In genomic region chr20:13800728-13801134, GRCh38 we compare ENCODE assay signal across 7 cellular contexts. TPM values are rescaled to one million over a fixed set of nuclear protein-coding genes. Genes with fewer than 3 reads are reported as not detected.
DNase-seq lines count a peak whose midpoint lies in the region; ATAC-seq, FAIRE-seq and TF ChIP-seq lines count a peak whose summit lies in the region.

No MANE protein-coding gene starts in this region.

- no peak for TF ChIP-seq RAD21 in SK-N-SH (IDR thresholded peaks at IDR 0.05; ENCODE audit: low read length)

- peak; percentile 99 for ATAC-seq in Right ventricle myocardium superior (ENCODE audit: poor library complexity)
- ATAC-seq in GM19455 (IDR thresholded peaks at IDR 0.05; ENCODE audit: unreplicated experiment), result no peak
- no peak for ATAC-seq in GM21447 (IDR thresholded peaks at IDR 0.05; ENCODE audit: unreplicated experiment)
- no peak for ATAC-seq in HG03378 (IDR thresholded peaks at IDR 0.05; ENCODE audit: unreplicated experiment)

- H3F3A ChIP-seq in SK-N-SH (replicated peaks; ENCODE audit: insufficient read depth), result peaks cover 9% of the 10 kb centered on the region

- H3K36me3 ChIP-seq in SK-N-SH (replicated peaks in 1 of 2; ENCODE audit: control insufficient read depth in 1 of 2, insufficient read depth in 2 of 2, low read length in 1 of 2) (peaks cover 64 to 71% of the 10 kb centered on the region in 2 experiments), stomach (peaks cover 24 to 92% (median 82%) of the 10 kb centered on the region in 4 donors)

- no peaks in the 10 kb centered on the region for H3K79me2 ChIP-seq in SK-N-SH (ENCODE audit: insufficient read depth)

- intact Hi-C loops in Right ventricle myocardium superior (cut with DNase I), result no loop called here
- intact Hi-C loops in stomach (cut with DNase I; ENCODE audit: low total_unique reads), result no loop called here

- H3K4me3 ChIP-seq in SK-N-SH (ENCODE audit: low read depth in 2 of 2, low read length in 1 of 2) (0 out of 4 replicates have a peak overlapping the region, but pooled peaks of 1 of the 2 experiments have one; percentile 8), stomach (no peak overlapping the region)

- DNase-seq in HTR-8/SVneo (ENCODE audit: insufficient read length, low spot score) (peak; percentile 75), SK-N-SH (peak; percentile 67), Right ventricle myocardium superior (peak; percentile 96), stomach (peak; percentile 88)

- peak; percentile 97 for FAIRE-seq in HTR-8/SVneo (lab: Jason Lieb, UNC)

- H3K9ac ChIP-seq in SK-N-SH, result no peak overlapping the region

- no peak for TF ChIP-seq CTCF in SK-N-SH (IDR thresholded peaks at IDR 0.05)
- TF ChIP-seq CTCF in stomach (IDR thresholded peaks at IDR 0.05), result no peak

- H3K4me1 ChIP-seq in SK-N-SH (ENCODE audit: control insufficient read depth in 1 of 2, insufficient read depth in 2 of 2, low read depth in 1 of 2, low read length in 1 of 2) (peaks cover 8 to 17% of the 10 kb centered on the region in 2 experiments), stomach (peaks cover 0 to 20% (median 6%) of the 10 kb centered on the region in 4 donors)

- no peaks in the 10 kb centered on the region for H4K20me1 ChIP-seq in SK-N-SH (ENCODE audit: insufficient read depth)

- CTCF ChIA-PET in SK-N-SH (lab: Yijun Ruan, JAX), result interaction anchor here (1.3 to 2.7 kb wide), 2 partner anchors 13 to 17 kb away, joined by 3 to 11 read pairs; no protein-coding TSS in a partner anchor

- H3K27me3 ChIP-seq in SK-N-SH (ENCODE audit: insufficient read depth) (no peaks in the 10 kb centered on the region), stomach (no peaks in the 10 kb centered on the region)

- POLR2A ChIA-PET in SK-N-SH (lab: Yijun Ruan, JAX), result no interaction called here

- TF ChIP-seq EP300 in SK-N-SH (IDR thresholded peaks at IDR 0.05; ENCODE audit: borderline replicate concordance in 1 of 2, low read depth in 1 of 2, low read length in 1 of 2) (peak; percentile 47 to 62; a peak in 3 of 4 replicates), stomach (IDR thresholded peaks at IDR 0.05) (no peak)

- H2AFZ ChIP-seq in SK-N-SH (ENCODE audit: low read depth), result no peak overlapping the region

- whole genome bisulfite sequencing in SK-N-SH (ENCODE audit: low lambda C conversion rate), result 19% methylated on average over 6 of the region's 7 CpGs
- WGBS in stomach, 5 donors, result 9 to 17% (median 14%) methylated on average over 6 to 7 of the region's 7 CpGs

- H3K9me3 ChIP-seq in SK-N-SH (no peaks in the 10 kb centered on the region), stomach (no peaks in the 10 kb centered on the region)

- peak overlapping the region; percentile 26; the same call in 1 of the 2 replicates for H3K4me2 ChIP-seq in SK-N-SH

- peak overlapping the region; percentile 27 to 95; a peak in 3 of 4 replicates for H3K27ac ChIP-seq in SK-N-SH (ENCODE audit: low read depth in 2 of 2, low read length in 1 of 2)
- peak overlapping the region in 1 of 5 donors; percentile 35 for H3K27ac ChIP-seq in stomach

- no peak for TF ChIP-seq POLR2A in stomach (IDR thresholded peaks at IDR 0.05)

- no peaks in the 10 kb centered on the region for H3K9me2 ChIP-seq in SK-N-SH

TF ChIP-seq in SK-N-SH, 30 proteins besides CTCF, POLR2A, EP300 and RAD21 (continues in another document):
- TF ChIP-seq FOXJ3 (CRISPR knock-in tag; IDR thresholded peaks at IDR 0.05) (no peak), FOXM1 (IDR thresholded peaks at IDR 0.05; ENCODE audit: low read depth) (no peak), JUND (IDR thresholded peaks at IDR 0.05) (peak; percentile 13), USF2 (IDR thresholded peaks at IDR 0.05; ENCODE audit: borderline replicate concordance, low read depth, low read length) (no peak), CHD2 (IDR thresholded peaks at IDR 0.05; ENCODE audit: low read length, partially characterized antibody) (peak; percentile 39), PBX3 (IDR thresholded peaks at IDR 0.05) (peak; percentile 76), ELF1 (IDR thresholded peaks at IDR 0.05) (no peak), POLR2AphosphoS5 (IDR thresholded peaks at IDR 0.05; ENCODE audit: low read depth, low read length) (peak; percentile 51; the same call in 1 of the 2 replicates), RXRA (IDR thresholded peaks at IDR 0.05; ENCODE audit: borderline replicate concordance, low read depth) (peak; percentile 20; the same call in 1 of the 2 replicates), MAX (IDR thresholded peaks at IDR 0.05; ENCODE audit: low read depth) (peak; percentile 90), TCF12 (IDR thresholded peaks at IDR 0.05) (peak; percentile 95), USF1 (IDR thresholded peaks at IDR 0.05; ENCODE audit: borderline replicate concordance, low read depth) (no peak), MXI1 (IDR thresholded peaks at IDR 0.05; ENCODE audit: low read depth, low read length) (peak; percentile 95), TEAD4 (IDR thresholded peaks at IDR 0.05; ENCODE audit: borderline replicate concordance, insufficient read depth) (no peak), YY1 (IDR thresholded peaks at IDR 0.05; ENCODE audit: low read depth) (no peak), GATA2 (CRISPR knock-in tag; IDR thresholded peaks at IDR 0.05) (peak; percentile 76), SIN3A (IDR thresholded peaks at IDR 0.05; ENCODE audit: borderline replicate concordance, low read depth, low read length) (peak; percentile 31; the same call in 1 of the 2 replicates), NRF1 (IDR thresholded peaks at IDR 0.05; ENCODE audit: low read depth, low read length) (no peak), REST (IDR thresholded peaks at IDR 0.05; ENCODE audit: low read depth, low read length) (no peak), SMC3 (IDR thresholded peaks at IDR 0.05; ENCODE audit: low read depth, low read length) (no peak; the same call in 1 of the 2 replicates), TAF1 (IDR thresholded peaks at IDR 0.05; ENCODE audit: borderline replicate concordance, low read depth, low read length) (no peak)

RNA-seq across cellular contexts. Expression of gene NDUFAF5, which starts 15.9 kb away (rescaled TPM):
- polyA plus RNA-seq in SK-N-SH (2012; rRNA removed), result 8.0 TPM in 2 replicates
- polyA plus RNA-seq in SK-N-SH (2012; cell fraction: cytosol; rRNA removed), result 10.9 and 16.5 TPM in 2 replicates
- polyA plus RNA-seq in SK-N-SH (2012; cell fraction: nucleus; rRNA removed), result 10.7 and 24.7 TPM in 2 replicates
- total RNA-seq in Right ventricle myocardium superior, result 76.0 TPM
- total RNA-seq in stomach, result 10 to 100 TPM in 3 of 5 donors, 1 to 10 TPM in 2; 2.3 to 51.8 (median 26.1) TPM
- 10 to 100 TPM; 22.9 to 28.3 (median 23.9) TPM for polyA plus RNA-seq in stomach

RNA-seq across cellular contexts. Expression of gene ESF1, which starts 16.0 kb away (rescaled TPM):
- 1.4 and 1.8 TPM in 2 replicates for polyA plus RNA-seq in SK-N-SH (2012; rRNA removed)
- 2.5 and 4.6 TPM in 2 replicates for polyA plus RNA-seq in SK-N-SH (2012; cell fraction: cytosol; rRNA removed)
- 0.85 and 1.9 TPM in 2 replicates for polyA plus RNA-seq in SK-N-SH (2012; cell fraction: nucleus; rRNA removed)
- 13.3 TPM for total RNA-seq in Right ventricle myocardium superior
- total RNA-seq in stomach, result 10 to 100 TPM in 2 of 5 donors, 1 to 10 TPM in 3; 4.7 to 22.0 (median 8.7) TPM
- polyA plus RNA-seq in stomach, result 1 to 10 TPM; 6.2 to 9.3 (median 8.1) TPM
